In the genomic region with DNA sequence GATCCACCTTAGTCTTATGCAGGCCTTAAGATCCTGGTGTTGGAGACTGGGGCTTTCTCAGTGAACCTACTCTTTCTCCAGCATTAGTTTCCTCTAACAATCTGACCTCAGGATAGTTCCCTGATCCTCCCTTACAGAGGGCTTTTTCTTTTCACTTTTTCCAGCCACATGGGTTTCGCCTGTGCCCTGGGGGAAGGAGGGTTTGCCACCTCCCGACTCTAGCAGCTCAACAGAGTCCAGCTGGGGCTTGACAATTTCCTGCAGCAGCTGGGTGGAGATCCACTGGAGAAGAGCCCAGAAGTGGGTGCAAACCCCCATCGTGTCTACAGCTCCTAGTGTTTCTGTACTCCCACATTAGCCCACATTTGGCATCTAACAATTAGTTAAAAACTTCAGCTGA, we compare ENCODE assay signal across 18 cellular contexts. TPM values are rescaled to one million over a fixed set of nuclear protein-coding genes. Genes with fewer than 3 reads are reported as not detected.
DNase-seq lines count a peak whose midpoint lies in the region; ATAC-seq and TF ChIP-seq lines count a peak whose summit lies in the region.
"Had no signal": no experiment of that assay in that cellular context is flagged by ENCODE, and none has a peak within 500 bp of the region (broad histone marks: within the 10 kb centered on the region; RNA-seq: fewer than 3 reads in every experiment).

No MANE protein-coding gene starts in this region.

- DNase-seq in left ventricle myocardium superior (no peak), cardiac septum (ENCODE audit: low spot score) (no peak), epithelial cell of proximal tubule (ENCODE audit: low read depth) (no peak)
- DNase-seq in activated naive CD4-positive, alpha-beta T cell (lab: John Stamatoyannopoulos, UW), result no peak
- DNase-seq in activated effector memory CD4-positive, alpha-beta T cell treated with Interleukin-2 at 50 U/mL for 16 hours, result no peak
- DNase-seq: Caco-2, H9, Karpas-422, MG63, NCI-H1092, NCI-H146, NCI-H2081 treated with DMSO at 0.1 percent for 48 hours, NCI-H510A, NCI-H82 had no signal

- no peaks in the 10 kb centered on the region for H3K27me3 ChIP-seq in neutrophil
- H3K27me3 ChIP-seq: MG63 had no signal

- no peak for TF ChIP-seq POLR2A in GM18505 (IDR thresholded peaks at IDR 0.05; ENCODE audit: borderline replicate concordance, extremely low read depth, insufficient read depth, insufficient read length)

- TF ChIP-seq CTCF in epithelial cell of proximal tubule (conservative IDR thresholded peaks at IDR 0.05; ENCODE audit: low read depth, low read length) (no peak), neutrophil (IDR thresholded peaks at IDR 0.05) (no peak)

- H3K4me3 ChIP-seq in epithelial cell of proximal tubule (ENCODE audit: low read depth, low read length) (peak overlapping the region; percentile 23), neutrophil (ENCODE audit: low read depth in 1 of 2, low read length in 1 of 2) (peak overlapping the region; percentile 66 to 69)
- H3K4me3 ChIP-seq: A549, MG63 had no signal

- intact Hi-C loops in left ventricle myocardium superior (cut with micrococcal nuclease), result no loop called here
- intact Hi-C loops in cardiac septum (cut with DNase I), result no loop called here

- peaks cover under 1% of the 10 kb centered on the region for H3K36me3 ChIP-seq in neutrophil
- H3K36me3 ChIP-seq: MG63 had no signal

- H3K4me1 ChIP-seq in neutrophil (ENCODE audit: control insufficient read depth in 1 of 2, insufficient read depth in 1 of 2, low read depth in 1 of 2, low read length in 1 of 2), result peaks cover 83 to 93% of the 10 kb centered on the region in 2 experiments
- H3K4me1 ChIP-seq: Caco-2 had no signal

- H3K27ac ChIP-seq in neutrophil, result peak overlapping the region; percentile 99
- H3K27ac ChIP-seq: A549 had no signal

- ATAC-seq in left ventricle myocardium superior (peak; percentile 25), GM18505 (IDR thresholded peaks at IDR 0.05; ENCODE audit: unreplicated experiment) (no peak)
- ATAC-seq: A549, Panc1 had no signal

- no peaks in the 10 kb centered on the region for H3K9me3 ChIP-seq in neutrophil
- H3K9me3 ChIP-seq: A549, Caco-2, MG63 had no signal

RNA-seq across cellular contexts. Expression of a gene that starts 7.6 kb away (rescaled TPM):
- not detected for total RNA-seq in left ventricle myocardium superior
- total RNA-seq in cardiac septum, result not detected
- total RNA-seq in epithelial cell of proximal tubule, result not detected in 2 replicates
- total RNA-seq: Caco-2, H9 had no signal
